In genomic region chr2:23286765-23287155, GRCh38 we compare ENCODE assay signal across 11 cellular contexts.
A peak's percentile ranks its signal among the peaks of the same experiment; 100 is the strongest.
DNase-seq lines count a peak whose midpoint lies in the region; ATAC-seq, FAIRE-seq and TF ChIP-seq lines count a peak whose summit lies in the region.
"Had no signal": no experiment of that assay in that cellular context is flagged by ENCODE, and none has a peak within 500 bp of the region (broad histone marks: within the 10 kb centered on the region; RNA-seq: fewer than 3 reads in every experiment).

No MANE protein-coding gene starts in this region.

- 0% methylated on average over 3 of the region's 3 CpGs for WGBS in GM23248 (ENCODE audit: low coverage in 1 of 2, low lambda C conversion rate in 2 of 2, missing lambda C conversion rate in 2 of 2), 2 experiments
- 68 to 90% (median 71%) methylated on average over 3 of the region's 3 CpGs for WGBS in small intestine, 3 donors

- peak; percentile 90 for DNase-seq in GM23248
- DNase-seq in cerebellar cortex (ENCODE audit: low spot score), result peak; percentile 41
- peak; percentile 51 for DNase-seq in left lobe of liver (ENCODE audit: low spot score)
- DNase-seq in NCI-H446 treated with DMSO at 0.1 percent for 48 hours (lab: John Stamatoyannopoulos, UW), result no peak
- DNase-seq in GM12892 (ENCODE audit: insufficient read length), result no peak
- DNase-seq in small intestine, result no peak
- no peak for DNase-seq in middle frontal gyrus (ENCODE audit: extremely low spot score, low spot score)
- DNase-seq: COR-L47, NCI-H1436, SW 1271 had no signal

- TF ChIP-seq POLR2A in GM12892 (IDR thresholded peaks at IDR 0.05; ENCODE audit: low read depth, low read length), result no peak

- in situ Hi-C loops in GM23248 (cut with MboI), result no loop called here

- peak; percentile 92 for ATAC-seq in left lobe of liver

- peak overlapping the region; percentile 23; the same call in 1 of the 2 replicates for H3K9ac ChIP-seq in GM23248
- no peak overlapping the region for H3K9ac ChIP-seq in skeletal muscle tissue (ENCODE audit: low read depth in 1 of 3, low read length in 3 of 3)

- FAIRE-seq in GM12892 (lab: Jason Lieb, UNC) (no peak), small intestine (lab: Jason Lieb, UNC) (no peak)

- no peaks in the 10 kb centered on the region for H3K79me2 ChIP-seq in GM23248 (ENCODE audit: insufficient read depth)

- H3K27me3 ChIP-seq in GM23248 (replicated peaks; ENCODE audit: insufficient read depth) (no peaks in the 10 kb centered on the region), skeletal muscle tissue (ENCODE audit: control insufficient read depth in 3 of 3, insufficient read depth in 3 of 3, low read length in 3 of 3) (no peaks in the 10 kb centered on the region), small intestine (ENCODE audit: control insufficient read depth in 2 of 2, insufficient read depth in 2 of 2, low read length in 2 of 2) (no peaks in the 10 kb centered on the region)

- peak overlapping the region; percentile 27; the same call in 1 of the 2 replicates for H2AFZ ChIP-seq in GM23248

- peak overlapping the region; percentile 90 for H3K4me2 ChIP-seq in GM23248 (ENCODE audit: unreplicated experiment)

- H3K27ac ChIP-seq in GM23248 (peak overlapping the region; percentile 72), skeletal muscle tissue (ENCODE audit: low read depth, low read length) (peak overlapping the region; percentile 10), small intestine (ENCODE audit: low read depth in 1 of 2, low read length in 1 of 2) (no peak overlapping the region)

- H3K36me3 ChIP-seq in GM23248 (ENCODE audit: low read depth), result no peaks in the 10 kb centered on the region
- H3K36me3 ChIP-seq in skeletal muscle tissue (ENCODE audit: control insufficient read depth in 3 of 3, insufficient read depth in 3 of 3, low read length in 3 of 3), result no peaks in the 10 kb centered on the region
- H3K36me3 ChIP-seq in small intestine (ENCODE audit: control insufficient read depth in 2 of 2, insufficient read depth in 2 of 2, low read length in 2 of 2), result no peaks in the 10 kb centered on the region

- H4K20me1 ChIP-seq in GM23248 (ENCODE audit: insufficient read depth), result no peaks in the 10 kb centered on the region

- H3F3A ChIP-seq in GM23248 (ENCODE audit: insufficient read depth), result peaks cover 34% of the 10 kb centered on the region

- H3K9me3 ChIP-seq in GM23248 (ENCODE audit: low read depth) (no peaks in the 10 kb centered on the region), skeletal muscle tissue (ENCODE audit: control insufficient read depth in 3 of 3, low read length in 3 of 3) (no peaks in the 10 kb centered on the region), small intestine (ENCODE audit: control insufficient read depth, low read depth) (no peaks in the 10 kb centered on the region)

- H3K4me3 ChIP-seq in GM23248, result peak overlapping the region; percentile 47
- H3K4me3 ChIP-seq in skeletal muscle tissue (ENCODE audit: low read length in 3 of 3), result no peak overlapping the region
- H3K4me3 ChIP-seq in small intestine (ENCODE audit: low read depth in 1 of 2, low read length in 2 of 2), result no peak overlapping the region

- peaks cover 42% of the 10 kb centered on the region for H3K4me1 ChIP-seq in GM23248 (ENCODE audit: insufficient read depth)
- H3K4me1 ChIP-seq in skeletal muscle tissue (ENCODE audit: control insufficient read depth in 3 of 3, insufficient read depth in 3 of 3, low read length in 3 of 3), result peaks cover 11 to 19% (median 13%) of the 10 kb centered on the region in 3 donors
- no peaks in the 10 kb centered on the region for H3K4me1 ChIP-seq in small intestine (ENCODE audit: control insufficient read depth in 2 of 2, insufficient read depth in 1 of 2, low read depth in 1 of 2, low read length in 1 of 2)

- H3K9me2 ChIP-seq in GM23248 (ENCODE audit: insufficient read depth), result no peaks in the 10 kb centered on the region

Comparison
In these comparisons a context has a peak if more than half of its experiments do, and no peak if none do; other contexts are left out.
1. DNase-seq: peak in GM23248 (single experiment), cerebellar cortex (single experiment) and left lobe of liver (single experiment); none in NCI-H446 treated with DMSO at 0.1 percent for 48 hours (single experiment), GM12892 (single experiment), small intestine (single experiment) and middle frontal gyrus (single experiment).
2. H3K27ac ChIP-seq: peak in GM23248 (single experiment) and skeletal muscle tissue (single experiment); none in small intestine (0 of 2).